18 cellular contexts compared by ENCODE assay signal in the genomic region with DNA sequence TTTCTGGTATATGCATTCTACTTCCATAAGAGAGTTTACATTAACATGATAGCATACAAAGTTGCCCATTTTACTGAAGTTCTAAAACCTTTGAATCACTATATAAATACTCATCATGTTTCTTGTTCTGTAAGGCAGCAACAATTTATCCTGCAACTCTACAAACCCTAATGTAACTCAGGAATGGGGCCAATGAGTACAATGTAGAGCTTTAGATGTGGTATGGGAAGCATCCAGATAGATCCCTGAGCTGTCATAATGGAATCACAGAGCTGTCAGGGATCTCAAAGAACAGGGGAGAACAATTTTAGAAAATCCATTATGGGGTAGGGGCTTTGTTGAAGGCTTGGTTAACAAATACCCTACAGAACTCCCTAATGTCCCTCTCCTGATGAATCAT.
A peak's percentile ranks its signal among the peaks of the same experiment; 100 is the strongest.
DNase-seq lines count a peak whose midpoint lies in the region; ATAC-seq, FAIRE-seq and TF ChIP-seq lines count a peak whose summit lies in the region.
"Had no signal": no experiment of that assay in that cellular context is flagged by ENCODE, and none has a peak within 500 bp of the region (broad histone marks: within the 10 kb centered on the region; RNA-seq: fewer than 3 reads in every experiment).

No MANE protein-coding gene starts in this region.

- H3K36me3 Mint-ChIP-seq in astrocyte (ENCODE audit: low read depth, unreplicated experiment) (no peaks in the 10 kb centered on the region), osteocyte (ENCODE audit: unreplicated experiment) (no peaks in the 10 kb centered on the region)
- H3K36me3 Mint-ChIP-seq: CD14-positive monocyte; CD8-positive, alpha-beta T cell had no signal

- no peak overlapping the region for H3K27ac ChIP-seq in astrocyte (ENCODE audit: low read depth, low read length)
- H3K27ac ChIP-seq: A549, GM23248, HL-60 had no signal

- peaks cover 3% of the 10 kb centered on the region for H3K27me3 ChIP-seq in astrocyte (ENCODE audit: insufficient read depth, low read length)

- no peak overlapping the region for H2AFZ ChIP-seq in astrocyte (ENCODE audit: low read depth, low read length)
- H2AFZ ChIP-seq: GM23248 had no signal

- H3K27ac Mint-ChIP-seq in astrocyte (ENCODE audit: unreplicated experiment), result no peak overlapping the region
- peak overlapping the region; percentile 9 for H3K27ac Mint-ChIP-seq in osteocyte (ENCODE audit: unreplicated experiment)
- H3K27ac Mint-ChIP-seq: CD14-positive monocyte; CD8-positive, alpha-beta T cell had no signal

- no peaks in the 10 kb centered on the region for H3K27me3 Mint-ChIP-seq in astrocyte (ENCODE audit: low read depth, unreplicated experiment)
- peaks cover 22% of the 10 kb centered on the region for H3K27me3 Mint-ChIP-seq in osteocyte (ENCODE audit: unreplicated experiment)

- H3K4me3 Mint-ChIP-seq in astrocyte (ENCODE audit: unreplicated experiment) (no peak overlapping the region), osteocyte (ENCODE audit: unreplicated experiment) (no peak overlapping the region)
- H3K4me3 Mint-ChIP-seq: CD14-positive monocyte; CD8-positive, alpha-beta T cell had no signal

- peaks cover 8% of the 10 kb centered on the region for H3K4me1 ChIP-seq in astrocyte (ENCODE audit: insufficient read depth, low read length)
- H3K4me1 ChIP-seq: A549 had no signal

- ATAC-seq in GM21786 (IDR thresholded peaks at IDR 0.05; ENCODE audit: unreplicated experiment), result no peak
- ATAC-seq: A549; CD8-positive, alpha-beta T cell; HCT116 had no signal

- H3K9ac ChIP-seq in astrocyte (ENCODE audit: low read length), result no peak overlapping the region
- H3K9ac ChIP-seq: GM23248 had no signal

- H3K36me3 ChIP-seq in astrocyte (ENCODE audit: insufficient read depth, low read length), result no peaks in the 10 kb centered on the region

- TF ChIP-seq CTCF in astrocyte (IDR thresholded peaks at IDR 0.05; ENCODE audit: insufficient read depth, low read depth, low read length) (no peak), osteocyte (IDR thresholded peaks at IDR 0.05) (no peak)

- no peaks in the 10 kb centered on the region for H3K79me2 ChIP-seq in astrocyte (ENCODE audit: insufficient read depth, low read length)

- H4K20me1 ChIP-seq in astrocyte (ENCODE audit: insufficient read depth, low read length), result no peaks in the 10 kb centered on the region

- H3K4me2 ChIP-seq in astrocyte (ENCODE audit: low read length), result no peak overlapping the region
- H3K4me2 ChIP-seq: A549 had no signal

- DNase-seq in astrocyte (ENCODE audit: low read depth) (peak; percentile 70), fibroblast of gingiva (ENCODE audit: low read depth) (peak; percentile 27), osteocyte (ENCODE audit: extremely low spot score, unreplicated experiment) (no peak), NCI-H1105 treated with DMSO at 0.1 percent for 48 hours (lab: John Stamatoyannopoulos, UW) (no peak), NCI-H526 treated with DMSO at 0.1 percent for 48 hours (lab: John Stamatoyannopoulos, UW) (no peak)
- DNase-seq: CD8-positive, alpha-beta T cell; COR-L47; DMS153; DMS79 treated with DMSO at 0.1 percent for 48 hours; GDM1 had no signal

- H3K9me3 ChIP-seq in astrocyte (ENCODE audit: insufficient read depth, low read depth, low read length), result no peaks in the 10 kb centered on the region
- H3K9me3 ChIP-seq: A549 had no signal

- no peak overlapping the region for H3K4me3 ChIP-seq in astrocyte (ENCODE audit: insufficient read depth, low read depth, low read length)
- H3K4me3 ChIP-seq: A549, GM23248 had no signal

- FAIRE-seq in astrocyte (lab: Jason Lieb, UNC), result no peak
- FAIRE-seq: A549, D721Med, H54 had no signal

- H3K9me3 Mint-ChIP-seq in astrocyte (ENCODE audit: unreplicated experiment), result no peaks in the 10 kb centered on the region
- no peaks in the 10 kb centered on the region for H3K9me3 Mint-ChIP-seq in osteocyte (ENCODE audit: unreplicated experiment)
- H3K9me3 Mint-ChIP-seq: CD8-positive, alpha-beta T cell had no signal

- H3K4me1 Mint-ChIP-seq in astrocyte (ENCODE audit: low read depth, unreplicated experiment) (no peaks in the 10 kb centered on the region), osteocyte (ENCODE audit: unreplicated experiment) (peaks cover 20% of the 10 kb centered on the region)
- H3K4me1 Mint-ChIP-seq: CD14-positive monocyte had no signal

Comparison
In these comparisons a context has a peak if more than half of its experiments do, and no peak if none do; other contexts are left out.
1. DNase-seq: peak in astrocyte (single experiment) and fibroblast of gingiva (single experiment); none in osteocyte (single experiment), NCI-H1105 treated with DMSO at 0.1 percent for 48 hours (single experiment) and NCI-H526 treated with DMSO at 0.1 percent for 48 hours (single experiment).